ENCODE assay signal across 9 cellular contexts in the genomic region with DNA sequence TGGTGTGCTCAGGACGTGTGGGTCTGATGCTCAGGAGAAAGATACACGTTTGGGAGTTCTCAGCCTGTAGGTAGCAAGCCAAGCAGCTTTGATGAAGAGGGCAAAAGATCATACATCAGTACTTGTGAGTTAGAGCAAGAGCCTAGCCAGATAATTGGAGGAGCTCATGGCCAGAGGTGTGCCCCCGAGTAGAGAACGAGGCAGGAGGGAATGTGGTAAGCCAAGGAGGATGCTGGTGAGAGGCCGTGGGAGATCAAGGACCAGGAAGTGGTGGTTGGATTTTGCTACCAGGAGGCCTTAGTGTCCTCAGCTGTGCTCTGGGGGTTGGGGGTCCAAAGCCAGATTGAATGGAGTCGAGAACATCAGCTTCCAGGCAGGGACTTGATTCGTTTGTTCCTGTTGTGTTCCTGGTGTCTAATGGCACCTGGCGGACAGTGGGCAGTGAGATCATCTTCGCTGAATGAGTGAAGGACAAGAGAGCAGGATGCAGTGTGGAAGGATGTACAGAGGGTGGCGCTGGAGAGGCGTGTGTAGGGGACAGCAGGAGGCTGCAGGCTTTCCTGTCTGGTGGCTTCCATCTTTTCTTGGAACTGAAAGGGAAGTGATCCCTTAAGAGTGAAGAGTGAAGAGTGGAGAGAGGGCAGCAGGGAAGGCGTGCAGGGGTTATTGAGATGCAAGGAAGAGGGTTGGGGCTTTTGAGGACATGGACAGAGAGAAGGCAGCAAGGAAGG. TPM values are rescaled to one million over a fixed set of nuclear protein-coding genes. Genes with fewer than 3 reads are reported as not detected.
DNase-seq lines count a peak whose midpoint lies in the region; ATAC-seq and TF ChIP-seq lines count a peak whose summit lies in the region.
"Had no signal": no experiment of that assay in that cellular context is flagged by ENCODE, and none has a peak within 500 bp of the region (broad histone marks: within the 10 kb centered on the region; RNA-seq: fewer than 3 reads in every experiment).

No MANE protein-coding gene starts in this region.

- H3K4me2 ChIP-seq in osteoblast (ENCODE audit: insufficient read depth, low read length): no peak overlapping the region

- no peaks in the 10 kb centered on the region for H3K4me1 ChIP-seq in osteoblast (ENCODE audit: insufficient read depth, low read length)

- H3K27me3 ChIP-seq in osteoblast (ENCODE audit: insufficient read depth, low read length): no peaks in the 10 kb centered on the region

- ATAC-seq in HG03095 (IDR thresholded peaks at IDR 0.05; ENCODE audit: unreplicated experiment) (no peak), GM19324 (IDR thresholded peaks at IDR 0.05; ENCODE audit: low FRiP score, unreplicated experiment) (no peak), HG02885 (IDR thresholded peaks at IDR 0.05; ENCODE audit: poor library complexity, unreplicated experiment) (no peak)

- no peaks in the 10 kb centered on the region for H3K4me1 Mint-ChIP-seq in Calu3 (ENCODE audit: low read depth, unreplicated experiment)

- no peak overlapping the region for H3K27ac Mint-ChIP-seq in Calu3 (ENCODE audit: unreplicated experiment)

- no peaks in the 10 kb centered on the region for H3K27me3 Mint-ChIP-seq in Calu3 (ENCODE audit: unreplicated experiment)

- TF ChIP-seq CTCF in Calu3 (IDR thresholded peaks at IDR 0.05; ENCODE audit: unreplicated experiment) (no peak), osteoblast (IDR thresholded peaks at IDR 0.05; ENCODE audit: extremely low read depth, low read depth, low read length) (peak; percentile 63)

- H3K9me3 ChIP-seq in osteoblast (ENCODE audit: low read depth, low read length): no peaks in the 10 kb centered on the region

- peaks cover 11% of the 10 kb centered on the region for H4K20me1 ChIP-seq in osteoblast (ENCODE audit: insufficient read depth, low read length)

- H3K36me3 Mint-ChIP-seq in Calu3 (ENCODE audit: insufficient read depth, unreplicated experiment): peaks cover 31% of the 10 kb centered on the region

- intact Hi-C loops in Calu3 (cut with micrococcal nuclease; ENCODE audit: unreplicated experiment): no loop called here

- TF ChIP-seq POLR2A in erythroblast (IDR thresholded peaks at IDR 0.05; ENCODE audit: low read length): no peak

- peaks cover 27% of the 10 kb centered on the region for H3K36me3 ChIP-seq in osteoblast (ENCODE audit: insufficient read depth, low read length)

- BruUV-seq in Calu3 (replicated peaks; lab: Mats Ljungman, UMichigan): no TSS peak

- peaks cover 4% of the 10 kb centered on the region for H3K79me2 ChIP-seq in osteoblast (ENCODE audit: insufficient read depth, low read length)

- no peak overlapping the region for H3K4me3 ChIP-seq in osteoblast (ENCODE audit: insufficient read depth, low read length)
- H3K4me3 ChIP-seq: SK-N-MC had no signal

- H3K9me3 Mint-ChIP-seq in Calu3 (ENCODE audit: low read depth, unreplicated experiment): no peaks in the 10 kb centered on the region

- no peak overlapping the region for H3K27ac ChIP-seq in osteoblast (ENCODE audit: low read depth, low read length)
- H3K27ac ChIP-seq: SK-N-MC had no signal

- DNase-seq in Calu3 (peak; percentile 50), HT-29 (ENCODE audit: low spot score) (peak; percentile 49), SKM-1 (lab: John Stamatoyannopoulos, UW; ENCODE audit: unreplicated experiment) (peak; percentile 40), erythroblast (lab: John Stamatoyannopoulos, UW) (peak; percentile 65 to 77), osteoblast (ENCODE audit: insufficient read length, low spot score, missing footprints) (peak; percentile 93)

- H2AFZ ChIP-seq in osteoblast (ENCODE audit: low read length): no peak overlapping the region

- H3K4me3 Mint-ChIP-seq in Calu3 (ENCODE audit: low read depth, unreplicated experiment): no peak overlapping the region

- CTCF ChIA-PET in Calu3 (lab: Charles Lee): interaction anchor here (1.7 kb wide), 1 partner anchor 96 kb away, joined by 3 read pairs; no protein-coding TSS in a partner anchor

RNA-seq across cellular contexts. Expression of a gene that starts 11.6 kb away (rescaled TPM):
- total RNA-seq in Calu3 (2022) (43.2 and 45.7 TPM in 2 replicates), osteoblast (12.7 and 14.5 TPM in 2 replicates)
- total RNA-seq in HT-29 (2014; rRNA removed; shearing (Covaris generic)): 42.6 and 43.3 TPM in 2 replicates

RNA-seq across cellular contexts. Expression of a gene that starts 13.9 kb away (rescaled TPM):
- 14.7 and 15.4 TPM in 2 replicates for total RNA-seq in Calu3 (2022)
- total RNA-seq in HT-29 (2014; rRNA removed; shearing (Covaris generic)): 16.9 and 22.9 TPM in 2 replicates
- total RNA-seq in osteoblast: 63.3 and 66.0 TPM in 2 replicates

RNA-seq across cellular contexts. Expression of a gene that starts 22.6 kb away (rescaled TPM):
- total RNA-seq in Calu3 (2022): 28.8 and 30.5 TPM in 2 replicates
- 7.7 and 9.8 TPM in 2 replicates for total RNA-seq in HT-29 (2014; rRNA removed; shearing (Covaris generic))
- 2.2 and 2.9 TPM in 2 replicates for total RNA-seq in osteoblast

RNA-seq across cellular contexts. Expression of a gene that starts 38.6 kb away (rescaled TPM):
- total RNA-seq in Calu3 (2022): 1.9 and 2.3 TPM in 2 replicates
- total RNA-seq in HT-29 (2014; rRNA removed; shearing (Covaris generic)): not detected in 2 replicates
- 2.9 and 3.3 TPM in 2 replicates for total RNA-seq in osteoblast

RNA-seq across cellular contexts. Expression of a gene that starts 41.1 kb away (rescaled TPM):
- total RNA-seq in Calu3 (2022): 22.5 and 26.6 TPM in 2 replicates
- total RNA-seq in HT-29 (2014; rRNA removed; shearing (Covaris generic)): 28.3 and 34.3 TPM in 2 replicates
- 33.3 and 36.2 TPM in 2 replicates for total RNA-seq in osteoblast

Comparison
In these comparisons a context has a peak if more than half of its experiments do, and no peak if none do; other contexts are left out.
1. DNase-seq: peak in every context shown above with its lines; median percentile 93 in osteoblast; 71 in erythroblast; 50 in Calu3; 49 in HT-29; 40 in SKM-1.